26 cellular contexts compared by ENCODE assay signal in genomic region chr6:44653091-44653490, GRCh38.
"Had no signal": no experiment of that assay in that cellular context is flagged by ENCODE, and none has a peak within 500 bp of the region (broad histone marks: within the 10 kb centered on the region; RNA-seq: fewer than 3 reads in every experiment).

No MANE protein-coding gene starts in this region.

- H3K27ac ChIP-seq: gastroesophageal sphincter, hepatocyte, parathyroid adenoma, right atrium auricular region, spleen, tibial nerve had no signal

- H3K9me3 ChIP-seq: gastroesophageal sphincter, spleen, tibial nerve had no signal

- DNase-seq: activated CD4-positive, alpha-beta T cell treated with anti-CD3 and anti-CD28 coated beads for 36 hours; activated CD4-positive, alpha-beta T cell treated with anti-CD3 and anti-CD28 coated beads, Interleukin-2, amount 50 U/mL, for 4 hours; activated CD4-positive, CD25-positive, alpha-beta regulatory T cell; activated CD8-positive, alpha-beta memory T cell treated with anti-CD3 and anti-CD28 coated beads, Interleukin-2, amount 50 U/mL, for 4 hours; activated gamma-delta T cell treated with Interleukin-2 at 50 U/mL for 16 hours; activated naive CD4-positive, alpha-beta T cell treated with anti-CD3 and anti-CD28 coated beads, Interleukin-2, amount 50 U/mL, for 16 hours; activated T-cell treated with anti-CD3 and anti-CD28 coated beads, Interleukin-2, amount 50 U/mL, for 24 hours; amniotic stem cell; caudate nucleus; cortex of kidney; effector memory CD8-positive, alpha-beta T cell; islet precursor cell; left ventricle myocardium superior; midbrain; naive thymus-derived CD8-positive, alpha-beta T cell; nucleus accumbens; spleen; stimulated activated naive CD4-positive, alpha-beta T cell treated with Interleukin-2 at 50 U/mL for 16 hours; T-helper 1 cell had no signal

- H3K36me3 ChIP-seq: gastroesophageal sphincter, right atrium auricular region, spleen, tibial nerve had no signal

- H3K9me3 Mint-ChIP-seq: activated T-cell treated with anti-CD3 and anti-CD28 coated beads, Interleukin-2, amount 50 U/mL, for 24 hours; effector memory CD8-positive, alpha-beta T cell had no signal

- H3K27ac Mint-ChIP-seq: activated CD4-positive, alpha-beta T cell treated with anti-CD3 and anti-CD28 coated beads for 36 hours; activated T-cell treated with anti-CD3 and anti-CD28 coated beads, Interleukin-2, amount 50 U/mL, for 24 hours; T-helper 2 cell treated with Interferon-gamma antibody and Interleukin-4, amounts not matched to agents 5 μg/mL and 100 μg/mL, for 36 hours had no signal

- H2AFZ ChIP-seq: hepatocyte, parathyroid adenoma had no signal

- H3K4me3 Mint-ChIP-seq: activated CD4-positive, alpha-beta T cell treated with anti-CD3 and anti-CD28 coated beads for 36 hours; activated T-cell treated with anti-CD3 and anti-CD28 coated beads, Interleukin-2, amount 50 U/mL, for 24 hours; effector memory CD8-positive, alpha-beta T cell; naive thymus-derived CD8-positive, alpha-beta T cell; neural crest cell; T-helper 2 cell treated with Interferon-gamma antibody and Interleukin-4, amounts not matched to agents 5 μg/mL and 100 μg/mL, for 36 hours had no signal

- H3K27me3 ChIP-seq: right atrium auricular region, tibial nerve had no signal

- H3K9ac ChIP-seq: parathyroid adenoma had no signal

- H3K79me2 ChIP-seq: hepatocyte, parathyroid adenoma had no signal

- H3K36me3 Mint-ChIP-seq: naive thymus-derived CD8-positive, alpha-beta T cell had no signal

- H3K4me3 ChIP-seq: gastroesophageal sphincter, hepatocyte, right atrium auricular region, spleen, tibial nerve had no signal

- ATAC-seq: activated CD4-positive, alpha-beta T cell treated with anti-CD3 and anti-CD28 coated beads for 36 hours; effector memory CD8-positive, alpha-beta T cell; gastroesophageal sphincter; left ventricle myocardium superior; naive thymus-derived CD8-positive, alpha-beta T cell had no signal
